18 cellular contexts compared by ENCODE assay signal in the genomic region with DNA sequence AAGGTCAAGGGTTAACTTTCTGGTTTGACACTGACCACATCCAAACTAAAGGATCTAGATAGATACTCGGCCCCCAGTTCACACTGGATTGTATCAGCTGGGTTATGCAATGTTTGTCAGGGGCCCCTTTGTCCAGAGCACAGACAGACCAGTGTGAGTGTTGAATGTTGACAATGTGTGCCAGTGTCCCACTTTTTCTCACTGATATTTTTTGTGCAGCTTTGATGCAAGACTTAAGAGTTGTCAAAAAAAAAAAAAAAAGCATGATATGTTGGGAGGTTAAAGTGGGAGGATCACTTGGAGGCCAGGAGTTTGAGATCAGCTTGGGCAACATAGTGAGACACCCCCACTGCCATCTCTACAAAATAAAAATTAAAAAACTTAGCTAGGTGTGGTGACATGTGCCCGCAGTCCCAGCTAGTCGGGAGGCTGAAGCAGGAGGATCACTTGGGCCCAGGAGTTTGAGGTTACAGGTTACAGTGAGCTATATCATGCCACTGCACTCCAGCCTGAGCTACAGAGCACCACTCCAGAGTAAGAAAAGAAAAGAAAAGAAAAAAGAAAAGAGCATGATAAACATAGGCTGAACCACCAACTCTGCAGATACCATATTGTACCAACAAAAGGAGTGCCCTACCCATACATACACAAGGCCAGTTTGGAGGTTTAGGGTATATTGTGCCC.
DNase-seq lines count a peak whose midpoint lies in the region; ATAC-seq lines count a peak whose summit lies in the region.
"Had no signal": no experiment of that assay in that cellular context is flagged by ENCODE, and none has a peak within 500 bp of the region (broad histone marks: within the 10 kb centered on the region; RNA-seq: fewer than 3 reads in every experiment).

No MANE protein-coding gene starts in this region.

- no peak overlapping the region for H3K4me3 ChIP-seq in HUES6 (ENCODE audit: low read depth, low read length)
- H3K4me3 ChIP-seq: A549 had no signal

- no peaks in the 10 kb centered on the region for H3K27me3 ChIP-seq in HUES6 (ENCODE audit: control insufficient read depth, insufficient read depth, low read length)

- H3K27me3 Mint-ChIP-seq in activated T-helper 1 cell treated with anti-CD3 and anti-CD28 coated beads, Interleukin-12 subunit alpha, Interleukin-12 subunit beta, Interleukin-2, Interleukin-4 antibody, amounts not matched to agents 30 ng/mL and 10 ng/mL and 1 ng/mL, durations not matched to agents 14 hours and 24 hours and 36 hours (ENCODE audit: insufficient read depth), result peaks cover 12% of the 10 kb centered on the region

- H3K9me3 ChIP-seq in HUES6 (ENCODE audit: control insufficient read depth, insufficient read depth, low read depth, low read length), result no peaks in the 10 kb centered on the region
- H3K9me3 ChIP-seq: A549 had no signal

- no peaks in the 10 kb centered on the region for H3K4me1 Mint-ChIP-seq in activated T-helper 1 cell treated with anti-CD3 and anti-CD28 coated beads, Interleukin-12 subunit alpha, Interleukin-12 subunit beta, Interleukin-2, Interleukin-4 antibody, amounts not matched to agents 30 ng/mL and 10 ng/mL and 1 ng/mL, durations not matched to agents 14 hours and 24 hours and 36 hours (ENCODE audit: low read depth)

- H3K4me3 Mint-ChIP-seq in activated T-helper 1 cell treated with anti-CD3 and anti-CD28 coated beads, Interleukin-12 subunit alpha, Interleukin-12 subunit beta, Interleukin-2, Interleukin-4 antibody, amounts not matched to agents 30 ng/mL and 10 ng/mL and 1 ng/mL, durations not matched to agents 14 hours and 24 hours and 36 hours, result no peak overlapping the region
- H3K4me3 Mint-ChIP-seq: T-helper 1 cell treated with Interleukin-12 subunit alpha and Interleukin-12 subunit beta and Interleukin-4 antibody, amounts not matched to agents 30 μg/mL and 1 μg/mL, for 36 hours had no signal

- DNase-seq in pons (ENCODE audit: low spot score), result peak; percentile 76
- DNase-seq in activated T-helper 1 cell treated with anti-CD3 and anti-CD28 coated beads, Interleukin-12 subunit alpha, Interleukin-12 subunit beta, Interleukin-2, Interleukin-4 antibody, amounts not matched to agents 30 ng/mL and 10 ng/mL and 1 ng/mL, durations not matched to agents 14 hours and 24 hours and 36 hours (ENCODE audit: low spot score), result no peak
- no peak for DNase-seq in T1000 (lab: John Stamatoyannopoulos, UW)
- DNase-seq in SK-N-DZ (ENCODE audit: low spot score), result no peak
- DNase-seq: DND-41, GDM1, NCI-H1092 treated with DMSO at 0.1 percent for 48 hours, NCI-H187, NCI-H226, NCI-H526, SHP77 treated with DMSO at 0.1 percent for 48 hours had no signal

- H3K9ac ChIP-seq in HUES6 (ENCODE audit: low read length), result no peak overlapping the region

- H3K9me3 Mint-ChIP-seq in activated T-helper 1 cell treated with anti-CD3 and anti-CD28 coated beads, Interleukin-12 subunit alpha, Interleukin-12 subunit beta, Interleukin-2, Interleukin-4 antibody, amounts not matched to agents 30 ng/mL and 10 ng/mL and 1 ng/mL, durations not matched to agents 14 hours and 24 hours and 36 hours, result no peaks in the 10 kb centered on the region
- H3K9me3 Mint-ChIP-seq: T-helper 1 cell treated with Interleukin-12 subunit alpha and Interleukin-12 subunit beta and Interleukin-4 antibody, amounts not matched to agents 30 μg/mL and 1 μg/mL, for 36 hours had no signal

- no peaks in the 10 kb centered on the region for H3K36me3 ChIP-seq in HUES6 (ENCODE audit: control insufficient read depth, insufficient read depth, low read length)

- H3K27ac ChIP-seq in HUES6 (ENCODE audit: low read depth, low read length) (0 out of 2 replicates have a peak overlapping the region, but pooled peaks have one; percentile 27), cingulate gyrus (ENCODE audit: low read depth, low read length) (peak overlapping the region; percentile 30)
- H3K27ac ChIP-seq: A549 had no signal

- ATAC-seq in GM21360 (IDR thresholded peaks at IDR 0.05; ENCODE audit: unreplicated experiment), result peak; percentile 8
- ATAC-seq in GM18517 (IDR thresholded peaks at IDR 0.05; ENCODE audit: unreplicated experiment), result no peak
- ATAC-seq: A549, HCT116 had no signal

- H3K27ac Mint-ChIP-seq in activated T-helper 1 cell treated with anti-CD3 and anti-CD28 coated beads, Interleukin-12 subunit alpha, Interleukin-12 subunit beta, Interleukin-2, Interleukin-4 antibody, amounts not matched to agents 30 ng/mL and 10 ng/mL and 1 ng/mL, durations not matched to agents 14 hours and 24 hours and 36 hours, result no peak overlapping the region
- H3K27ac Mint-ChIP-seq: T-helper 1 cell treated with Interleukin-12 subunit alpha and Interleukin-12 subunit beta and Interleukin-4 antibody, amounts not matched to agents 30 μg/mL and 1 μg/mL, for 36 hours had no signal

- intact Hi-C loops in activated T-helper 1 cell treated with anti-CD3 and anti-CD28 coated beads, Interleukin-12 subunit alpha, Interleukin-12 subunit beta, Interleukin-2, Interleukin-4 antibody, amounts not matched to agents 30 ng/mL and 10 ng/mL and 1 ng/mL, durations not matched to agents 14 hours and 24 hours and 36 hours (cut with micrococcal nuclease), result no loop called here

- H3K36me3 Mint-ChIP-seq in activated T-helper 1 cell treated with anti-CD3 and anti-CD28 coated beads, Interleukin-12 subunit alpha, Interleukin-12 subunit beta, Interleukin-2, Interleukin-4 antibody, amounts not matched to agents 30 ng/mL and 10 ng/mL and 1 ng/mL, durations not matched to agents 14 hours and 24 hours and 36 hours (ENCODE audit: low read depth), result no peaks in the 10 kb centered on the region

- H3K4me1 ChIP-seq in HUES6 (ENCODE audit: control insufficient read depth, insufficient read depth, low read length), result no peaks in the 10 kb centered on the region
- H3K4me1 ChIP-seq: A549 had no signal
